In the genomic region with DNA sequence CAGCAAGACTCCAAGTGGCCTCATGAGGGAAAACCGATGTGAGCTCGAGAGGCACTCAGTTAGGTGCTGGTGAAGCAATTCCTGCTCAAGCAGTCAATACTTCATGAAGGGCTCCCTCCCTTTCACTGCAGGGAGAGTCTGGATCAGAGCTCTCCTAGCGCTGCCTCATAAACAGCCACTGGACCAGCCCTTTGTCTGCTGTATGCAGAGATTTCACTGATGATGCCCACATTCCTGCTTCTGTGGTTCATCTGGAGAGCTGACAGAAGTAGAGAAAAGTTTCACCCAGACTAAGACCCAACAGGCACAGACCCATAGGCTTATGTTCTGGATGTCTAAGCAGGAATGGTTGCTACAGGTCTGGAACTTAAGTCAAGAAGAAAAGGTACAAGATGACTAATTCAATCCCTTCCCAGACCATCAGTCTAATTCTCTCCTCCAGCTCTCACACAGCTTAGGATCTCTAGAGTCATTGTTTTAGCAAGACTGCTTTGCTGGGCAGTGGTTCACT, we compare ENCODE assay signal across 1 cellular context.
TF ChIP-seq lines count a peak whose summit lies in the region.

No MANE protein-coding gene starts in this region.

TF ChIP-seq in WTC11, 78 proteins besides CTCF, POLR2A, EP300 and RAD21 (continued from another document):
- TF ChIP-seq, protein P1, sequence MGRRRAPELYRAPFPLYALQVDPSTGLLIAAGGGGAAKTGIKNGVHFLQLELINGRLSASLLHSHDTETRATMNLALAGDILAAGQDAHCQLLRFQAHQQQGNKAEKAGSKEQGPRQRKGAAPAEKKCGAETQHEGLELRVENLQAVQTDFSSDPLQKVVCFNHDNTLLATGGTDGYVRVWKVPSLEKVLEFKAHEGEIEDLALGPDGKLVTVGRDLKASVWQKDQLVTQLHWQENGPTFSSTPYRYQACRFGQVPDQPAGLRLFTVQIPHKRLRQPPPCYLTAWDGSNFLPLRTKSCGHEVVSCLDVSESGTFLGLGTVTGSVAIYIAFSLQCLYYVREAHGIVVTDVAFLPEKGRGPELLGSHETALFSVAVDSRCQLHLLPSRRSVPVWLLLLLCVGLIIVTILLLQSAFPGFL (CRISPR knock-in tag; IDR thresholded peaks at IDR 0.05; ENCODE audit: borderline replicate concordance) = no peak
- TF ChIP-seq ZNF121 (CRISPR knock-in tag; IDR thresholded peaks at IDR 0.05) = no peak
- no peak for TF ChIP-seq RELA (CRISPR knock-in tag; IDR thresholded peaks at IDR 0.05; ENCODE audit: borderline replicate concordance)
- TF ChIP-seq ZNF416 (CRISPR knock-in tag; IDR thresholded peaks at IDR 0.05) = no peak
- TF ChIP-seq, protein P2, sequence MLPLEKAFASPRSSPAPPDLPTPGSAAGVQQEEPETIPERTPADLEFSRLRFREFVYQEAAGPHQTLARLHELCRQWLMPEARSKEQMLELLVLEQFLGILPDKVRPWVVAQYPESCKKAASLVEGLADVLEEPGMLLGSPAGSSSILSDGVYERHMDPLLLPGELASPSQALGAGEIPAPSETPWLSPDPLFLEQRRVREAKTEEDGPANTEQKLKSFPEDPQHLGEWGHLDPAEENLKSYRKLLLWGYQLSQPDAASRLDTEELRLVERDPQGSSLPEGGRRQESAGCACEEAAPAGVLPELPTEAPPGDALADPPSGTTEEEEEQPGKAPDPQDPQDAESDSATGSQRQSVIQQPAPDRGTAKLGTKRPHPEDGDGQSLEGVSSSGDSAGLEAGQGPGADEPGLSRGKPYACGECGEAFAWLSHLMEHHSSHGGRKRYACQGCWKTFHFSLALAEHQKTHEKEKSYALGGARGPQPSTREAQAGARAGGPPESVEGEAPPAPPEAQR (CRISPR knock-in tag; IDR thresholded peaks at IDR 0.05) = no peak
- no peak for TF ChIP-seq HMGA2 (CRISPR knock-in tag; IDR thresholded peaks at IDR 0.05)
- TF ChIP-seq, protein P3, sequence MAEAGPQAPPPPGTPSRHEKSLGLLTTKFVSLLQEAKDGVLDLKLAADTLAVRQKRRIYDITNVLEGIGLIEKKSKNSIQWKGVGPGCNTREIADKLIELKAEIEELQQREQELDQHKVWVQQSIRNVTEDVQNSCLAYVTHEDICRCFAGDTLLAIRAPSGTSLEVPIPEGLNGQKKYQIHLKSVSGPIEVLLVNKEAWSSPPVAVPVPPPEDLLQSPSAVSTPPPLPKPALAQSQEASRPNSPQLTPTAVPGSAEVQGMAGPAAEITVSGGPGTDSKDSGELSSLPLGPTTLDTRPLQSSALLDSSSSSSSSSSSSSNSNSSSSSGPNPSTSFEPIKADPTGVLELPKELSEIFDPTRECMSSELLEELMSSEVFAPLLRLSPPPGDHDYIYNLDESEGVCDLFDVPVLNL (CRISPR knock-in tag; IDR thresholded peaks at IDR 0.05; ENCODE audit: borderline replicate concordance, low read depth) = no peak
- TF ChIP-seq, protein P4, sequence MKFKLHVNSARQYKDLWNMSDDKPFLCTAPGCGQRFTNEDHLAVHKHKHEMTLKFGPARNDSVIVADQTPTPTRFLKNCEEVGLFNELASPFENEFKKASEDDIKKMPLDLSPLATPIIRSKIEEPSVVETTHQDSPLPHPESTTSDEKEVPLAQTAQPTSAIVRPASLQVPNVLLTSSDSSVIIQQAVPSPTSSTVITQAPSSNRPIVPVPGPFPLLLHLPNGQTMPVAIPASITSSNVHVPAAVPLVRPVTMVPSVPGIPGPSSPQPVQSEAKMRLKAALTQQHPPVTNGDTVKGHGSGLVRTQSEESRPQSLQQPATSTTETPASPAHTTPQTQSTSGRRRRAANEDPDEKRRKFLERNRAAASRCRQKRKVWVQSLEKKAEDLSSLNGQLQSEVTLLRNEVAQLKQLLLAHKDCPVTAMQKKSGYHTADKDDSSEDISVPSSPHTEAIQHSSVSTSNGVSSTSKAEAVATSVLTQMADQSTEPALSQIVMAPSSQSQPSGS (CRISPR knock-in tag; IDR thresholded peaks at IDR 0.05; ENCODE audit: borderline replicate concordance, low read depth) = no peak
- TF ChIP-seq, protein P5, sequence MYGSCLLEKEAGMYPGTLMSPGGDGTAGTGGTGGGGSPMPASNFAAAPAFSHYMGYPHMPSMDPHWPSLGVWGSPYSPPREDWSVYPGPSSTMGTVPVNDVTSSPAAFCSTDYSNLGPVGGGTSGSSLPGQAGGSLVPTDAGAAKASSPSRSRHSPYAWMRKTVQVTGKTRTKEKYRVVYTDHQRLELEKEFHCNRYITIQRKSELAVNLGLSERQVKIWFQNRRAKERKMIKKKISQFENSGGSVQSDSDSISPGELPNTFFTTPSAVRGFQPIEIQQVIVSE (CRISPR knock-in tag; IDR thresholded peaks at IDR 0.05; ENCODE audit: borderline replicate concordance) = no peak
- no peak for TF ChIP-seq IRF2 (CRISPR knock-in tag; IDR thresholded peaks at IDR 0.05; ENCODE audit: borderline replicate concordance, low read depth)
- no peak for TF ChIP-seq FOXJ3 (CRISPR knock-in tag; IDR thresholded peaks at IDR 0.05; ENCODE audit: borderline replicate concordance)
- TF ChIP-seq, protein P6, sequence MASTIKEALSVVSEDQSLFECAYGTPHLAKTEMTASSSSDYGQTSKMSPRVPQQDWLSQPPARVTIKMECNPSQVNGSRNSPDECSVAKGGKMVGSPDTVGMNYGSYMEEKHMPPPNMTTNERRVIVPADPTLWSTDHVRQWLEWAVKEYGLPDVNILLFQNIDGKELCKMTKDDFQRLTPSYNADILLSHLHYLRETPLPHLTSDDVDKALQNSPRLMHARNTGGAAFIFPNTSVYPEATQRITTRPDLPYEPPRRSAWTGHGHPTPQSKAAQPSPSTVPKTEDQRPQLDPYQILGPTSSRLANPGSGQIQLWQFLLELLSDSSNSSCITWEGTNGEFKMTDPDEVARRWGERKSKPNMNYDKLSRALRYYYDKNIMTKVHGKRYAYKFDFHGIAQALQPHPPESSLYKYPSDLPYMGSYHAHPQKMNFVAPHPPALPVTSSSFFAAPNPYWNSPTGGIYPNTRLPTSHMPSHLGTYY (CRISPR knock-in tag; IDR thresholded peaks at IDR 0.05) = no peak
- TF ChIP-seq, protein P7, sequence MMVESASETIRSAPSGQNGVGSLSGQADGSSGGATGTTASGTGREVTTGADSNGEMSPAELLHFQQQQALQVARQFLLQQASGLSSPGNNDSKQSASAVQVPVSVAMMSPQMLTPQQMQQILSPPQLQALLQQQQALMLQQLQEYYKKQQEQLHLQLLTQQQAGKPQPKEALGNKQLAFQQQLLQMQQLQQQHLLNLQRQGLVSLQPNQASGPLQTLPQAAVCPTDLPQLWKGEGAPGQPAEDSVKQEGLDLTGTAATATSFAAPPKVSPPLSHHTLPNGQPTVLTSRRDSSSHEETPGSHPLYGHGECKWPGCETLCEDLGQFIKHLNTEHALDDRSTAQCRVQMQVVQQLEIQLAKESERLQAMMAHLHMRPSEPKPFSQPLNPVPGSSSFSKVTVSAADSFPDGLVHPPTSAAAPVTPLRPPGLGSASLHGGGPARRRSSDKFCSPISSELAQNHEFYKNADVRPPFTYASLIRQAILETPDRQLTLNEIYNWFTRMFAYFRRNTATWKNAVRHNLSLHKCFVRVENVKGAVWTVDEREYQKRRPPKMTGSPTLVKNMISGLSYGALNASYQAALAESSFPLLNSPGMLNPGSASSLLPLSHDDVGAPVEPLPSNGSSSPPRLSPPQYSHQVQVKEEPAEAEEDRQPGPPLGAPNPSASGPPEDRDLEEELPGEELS (CRISPR knock-in tag; IDR thresholded peaks at IDR 0.05) = no peak
- no peak for TF ChIP-seq RORB (CRISPR knock-in tag; IDR thresholded peaks at IDR 0.05)
- no peak for TF ChIP-seq NR3C1 (CRISPR knock-in tag; conservative IDR thresholded peaks at IDR 0.05; ENCODE audit: low read depth)
- TF ChIP-seq ZNF263 (CRISPR knock-in tag; IDR thresholded peaks at IDR 0.05; ENCODE audit: low read depth) = no peak
- TF ChIP-seq MYBL2 (CRISPR knock-in tag; IDR thresholded peaks at IDR 0.05) = no peak
